Comparison of ENCODE assay signal across 8 cellular contexts in genomic region chr19:1020868-1021425, GRCh38. TPM values are rescaled to one million over a fixed set of nuclear protein-coding genes. Genes with fewer than 3 reads are reported as not detected.
A peak's percentile ranks its signal among the peaks of the same experiment; 100 is the strongest.
DNase-seq lines count a peak whose midpoint lies in the region; ATAC-seq and FAIRE-seq lines count a peak whose summit lies in the region.

Gene TMEM259 (minus strand): TSS chr19:1021123. CDS start chr19:1020996, 127 bp downstream.

- H3K36me3 Mint-ChIP-seq in T-helper 2 cell treated with Interferon-gamma antibody and Interleukin-4, amounts not matched to agents 5 μg/mL and 100 μg/mL, for 36 hours (ENCODE audit: low read depth), result peaks cover 4% of the 10 kb centered on the region

- peak within 1 kb of the TSS; percentile 100 for H3K27ac Mint-ChIP-seq in T-helper 2 cell treated with Interferon-gamma antibody and Interleukin-4, amounts not matched to agents 5 μg/mL and 100 μg/mL, for 36 hours

- DNase-seq in GM18507 (ENCODE audit: extremely low spot score, insufficient read length, low read depth) (peak; percentile 91), NCI-H2029 (lab: John Stamatoyannopoulos, UW) (peak; percentile 96), anterior cingulate cortex (lab: John Stamatoyannopoulos, UW) (peak; percentile 45 to 98 (median 94)), left ventricle myocardium superior (peak; percentile 99), pulmonary artery endothelial cell (ENCODE audit: low read depth, low spot score) (peak; percentile 87), urothelium cell line (ENCODE audit: low spot score) (peak; percentile 95)
- DNase-seq in T-helper 2 cell treated with Interferon-gamma antibody and Interleukin-4, amounts not matched to agents 5 μg/mL and 100 μg/mL, for 36 hours (ENCODE audit: low spot score), result peak; percentile 97

- FAIRE-seq in GM18507 (lab: Jason Lieb, UNC) (peak; percentile 97), urothelium cell line (lab: Jason Lieb, UNC) (no peak)

- peak; percentile 70 for ATAC-seq in HG02973 (IDR thresholded peaks at IDR 0.05; ENCODE audit: unreplicated experiment)
- ATAC-seq in left ventricle myocardium superior, result peak; percentile 91

- H3K4me3 Mint-ChIP-seq in T-helper 2 cell treated with Interferon-gamma antibody and Interleukin-4, amounts not matched to agents 5 μg/mL and 100 μg/mL, for 36 hours, result peak within 1 kb of the TSS; percentile 97

- intact Hi-C loops in left ventricle myocardium superior (cut with micrococcal nuclease), result no loop called here

- no peaks in the 10 kb centered on the region for H3K9me3 Mint-ChIP-seq in T-helper 2 cell treated with Interferon-gamma antibody and Interleukin-4, amounts not matched to agents 5 μg/mL and 100 μg/mL, for 36 hours

- H3K27me3 Mint-ChIP-seq in T-helper 2 cell treated with Interferon-gamma antibody and Interleukin-4, amounts not matched to agents 5 μg/mL and 100 μg/mL, for 36 hours (ENCODE audit: low read depth), result no peaks in the 10 kb centered on the region

- peaks cover 19% of the 10 kb centered on the region for H3K4me1 Mint-ChIP-seq in T-helper 2 cell treated with Interferon-gamma antibody and Interleukin-4, amounts not matched to agents 5 μg/mL and 100 μg/mL, for 36 hours (ENCODE audit: low read depth)

RNA-seq across cellular contexts. Expression of gene TMEM259, which starts in this region (rescaled TPM):
- 122 TPM for total RNA-seq in left ventricle myocardium superior
- 49.5 and 65.1 TPM in 2 replicates for total RNA-seq in pulmonary artery endothelial cell

Comparison
In these comparisons a context has a peak if more than half of its experiments do, and no peak if none do; other contexts are left out.
1. Peak in every context shown above with its lines: DNase-seq and ATAC-seq.